1 cellular context compared by ENCODE assay signal in genomic region chr13:113637262-113638160, GRCh38.
TF ChIP-seq lines count a peak whose summit lies in the region.

No MANE protein-coding gene starts in this region.

TF ChIP-seq in SK-N-SH, 30 proteins besides CTCF, POLR2A, EP300 and RAD21:
- no peak for TF ChIP-seq CHD2 (IDR thresholded peaks at IDR 0.05; ENCODE audit: low read length, partially characterized antibody)
- no peak for TF ChIP-seq RFX5 (IDR thresholded peaks at IDR 0.05; ENCODE audit: low read length)
- no peak for TF ChIP-seq REST (IDR thresholded peaks at IDR 0.05; ENCODE audit: low read depth, low read length)
- no peak for TF ChIP-seq MEF2A (IDR thresholded peaks at IDR 0.05; ENCODE audit: borderline replicate concordance, low read depth)
- TF ChIP-seq SIN3A (IDR thresholded peaks at IDR 0.05; ENCODE audit: borderline replicate concordance, low read depth, low read length) = no peak
- TF ChIP-seq, protein P1, sequence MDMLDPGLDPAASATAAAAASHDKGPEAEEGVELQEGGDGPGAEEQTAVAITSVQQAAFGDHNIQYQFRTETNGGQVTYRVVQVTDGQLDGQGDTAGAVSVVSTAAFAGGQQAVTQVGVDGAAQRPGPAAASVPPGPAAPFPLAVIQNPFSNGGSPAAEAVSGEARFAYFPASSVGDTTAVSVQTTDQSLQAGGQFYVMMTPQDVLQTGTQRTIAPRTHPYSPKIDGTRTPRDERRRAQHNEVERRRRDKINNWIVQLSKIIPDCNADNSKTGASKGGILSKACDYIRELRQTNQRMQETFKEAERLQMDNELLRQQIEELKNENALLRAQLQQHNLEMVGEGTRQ (IDR thresholded peaks at IDR 0.05; ENCODE audit: borderline replicate concordance, low read depth, low read length) = no peak
